ENCODE assay signal across 1 cellular context in genomic region chr7:104964626-104965236, GRCh38.
TF ChIP-seq lines count a peak whose summit lies in the region.

No MANE protein-coding gene starts in this region.

TF ChIP-seq in K562, 482 proteins besides CTCF, POLR2A, EP300 and RAD21 (continues in another document):
- TF ChIP-seq FOXM1 (IDR thresholded peaks at IDR 0.05; ENCODE audit: low read depth) = peak; percentile 42; the same call in 1 of the 2 replicates
- no peak for TF ChIP-seq FOXM1 (CRISPR knock-in tag; IDR thresholded peaks at IDR 0.05; ENCODE audit: low read depth)
- peak in 1 of 2 experiments; percentile 39; a peak in 1 of 4 replicates for TF ChIP-seq TRIM24 (IDR thresholded peaks at IDR 0.05)
- TF ChIP-seq GATA2 (CRISPR knock-in tag; IDR thresholded peaks at IDR 0.05) = peak; percentile 76
- TF ChIP-seq, protein P1, sequence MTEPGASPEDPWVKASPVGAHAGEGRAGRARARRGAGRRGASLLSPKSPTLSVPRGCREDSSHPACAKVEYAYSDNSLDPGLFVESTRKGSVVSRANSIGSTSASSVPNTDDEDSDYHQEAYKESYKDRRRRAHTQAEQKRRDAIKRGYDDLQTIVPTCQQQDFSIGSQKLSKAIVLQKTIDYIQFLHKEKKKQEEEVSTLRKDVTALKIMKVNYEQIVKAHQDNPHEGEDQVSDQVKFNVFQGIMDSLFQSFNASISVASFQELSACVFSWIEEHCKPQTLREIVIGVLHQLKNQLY (CRISPR knock-in tag; conservative IDR thresholded peaks at IDR 0.05) = no peak
- peak; percentile 9; the same call in 1 of the 2 replicates for TF ChIP-seq EP400 (IDR thresholded peaks at IDR 0.05)
- TF ChIP-seq RBM25 (IDR thresholded peaks at IDR 0.05; ENCODE audit: low read depth, low read length, severe bottlenecking) = peak; percentile 78
- no peak for TF ChIP-seq ATF1 (CRISPR knock-in tag; IDR thresholded peaks at IDR 0.05)
- no peak for TF ChIP-seq ATF1 (tag; IDR thresholded peaks at IDR 0.05)
- peak; percentile 74 for TF ChIP-seq MTA2 (IDR thresholded peaks at IDR 0.05; ENCODE audit: low read depth)
- TF ChIP-seq SOX6 (IDR thresholded peaks at IDR 0.05) = 0 out of 2 replicates have a peak, but pooled peaks have one; percentile 16
- TF ChIP-seq EHMT2 (IDR thresholded peaks at IDR 0.05) = peak; percentile 57; the same call in 1 of the 2 replicates
- TF ChIP-seq PHB (CRISPR knock-in tag; IDR thresholded peaks at IDR 0.05) = no peak
- peak; percentile 93 for TF ChIP-seq CBFA2T3 (IDR thresholded peaks at IDR 0.05)
- 0 out of 2 replicates have a peak, but pooled peaks have one; percentile 20 for TF ChIP-seq PML (IDR thresholded peaks at IDR 0.05; ENCODE audit: low read length)
- TF ChIP-seq KDM5B (IDR thresholded peaks at IDR 0.05; ENCODE audit: insufficient replicate concordance, low read depth, low read length) = no peak
- TF ChIP-seq ZNF165 (CRISPR knock-in tag; IDR thresholded peaks at IDR 0.05; ENCODE audit: borderline replicate concordance) = no peak
- 0 out of 4 replicates have a peak, but pooled peaks of 1 of the 2 experiments have one; percentile 43 for TF ChIP-seq RCOR1 (IDR thresholded peaks at IDR 0.05; ENCODE audit: borderline replicate concordance in 1 of 2, low read depth in 2 of 2, low read length in 2 of 2)
- TF ChIP-seq YBX1 (IDR thresholded peaks at IDR 0.05) = no peak
- TF ChIP-seq CC2D1A (IDR thresholded peaks at IDR 0.05) = peak; percentile 34; the same call in 1 of the 2 replicates
- TF ChIP-seq, protein P2, sequence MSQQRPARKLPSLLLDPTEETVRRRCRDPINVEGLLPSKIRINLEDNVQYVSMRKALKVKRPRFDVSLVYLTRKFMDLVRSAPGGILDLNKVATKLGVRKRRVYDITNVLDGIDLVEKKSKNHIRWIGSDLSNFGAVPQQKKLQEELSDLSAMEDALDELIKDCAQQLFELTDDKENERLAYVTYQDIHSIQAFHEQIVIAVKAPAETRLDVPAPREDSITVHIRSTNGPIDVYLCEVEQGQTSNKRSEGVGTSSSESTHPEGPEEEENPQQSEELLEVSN (IDR thresholded peaks at IDR 0.05; ENCODE audit: borderline replicate concordance in 1 of 2, extremely low read depth in 1 of 2, insufficient read depth in 1 of 2, insufficient read length in 1 of 2, low read depth in 1 of 2, low read length in 1 of 2, poor library complexity in 1 of 2, severe bottlenecking in 1 of 2) = peak; percentile 19 to 29
- peak; percentile 88 for TF ChIP-seq CBFA2T2 (conservative IDR thresholded peaks at IDR 0.05)
- TF ChIP-seq NFIC (IDR thresholded peaks at IDR 0.05) = peak; percentile 56
- TF ChIP-seq MTA3 (IDR thresholded peaks at IDR 0.05; ENCODE audit: borderline replicate concordance) = peak; percentile 35; the same call in 1 of the 2 replicates
- no peak for TF ChIP-seq KHSRP (IDR thresholded peaks at IDR 0.05)
- TF ChIP-seq ARID1B (IDR thresholded peaks at IDR 0.05) = peak; percentile 89
- peak; percentile 27; the same call in 1 of the 2 replicates for TF ChIP-seq CTBP1 (IDR thresholded peaks at IDR 0.05; ENCODE audit: borderline replicate concordance)
- TF ChIP-seq USF1 (CRISPR knock-in tag; IDR thresholded peaks at IDR 0.05) = no peak
- peak; percentile 43; the same call in 1 of the 2 replicates for TF ChIP-seq PKNOX1 (IDR thresholded peaks at IDR 0.05)
- no peak for TF ChIP-seq MIER1 (IDR thresholded peaks at IDR 0.05; ENCODE audit: low read depth)
- no peak for TF ChIP-seq ETS2 (tag; IDR thresholded peaks at IDR 0.05; ENCODE audit: borderline replicate concordance, poor library complexity, severe bottlenecking)
- no peak for TF ChIP-seq ATF7 (IDR thresholded peaks at IDR 0.05)
- 0 out of 4 replicates have a peak, but pooled peaks of 1 of the 2 experiments have one; percentile 18 for TF ChIP-seq HDAC1 (IDR thresholded peaks at IDR 0.05)
- peak; percentile 84 for TF ChIP-seq NCOR1 (IDR thresholded peaks at IDR 0.05)
- TF ChIP-seq ZSCAN29 (IDR thresholded peaks at IDR 0.05) = no peak
- peak; percentile 86 for TF ChIP-seq TEAD4 (IDR thresholded peaks at IDR 0.05; ENCODE audit: low read length)
- no peak for TF ChIP-seq TEAD4 (CRISPR knock-in tag; IDR thresholded peaks at IDR 0.05; ENCODE audit: borderline replicate concordance)
- no peak for TF ChIP-seq ZFP91 (CRISPR knock-in tag; IDR thresholded peaks at IDR 0.05)
- peak; percentile 92 for TF ChIP-seq TCF3 (CRISPR knock-in tag; IDR thresholded peaks at IDR 0.05)
- 0 out of 2 replicates have a peak, but pooled peaks have one; percentile 14 for TF ChIP-seq SP1 (CRISPR knock-in tag; IDR thresholded peaks at IDR 0.05)
- TF ChIP-seq DMBX1 (CRISPR knock-in tag; IDR thresholded peaks at IDR 0.05; ENCODE audit: borderline replicate concordance) = 0 out of 2 replicates have a peak, but pooled peaks have one; percentile 27
- TF ChIP-seq NEUROD1 (IDR thresholded peaks at IDR 0.05; ENCODE audit: borderline replicate concordance, low read depth, low read length, partially characterized antibody) = no peak
- peak; percentile 72; the same call in 1 of the 2 replicates for TF ChIP-seq HDAC2 (IDR thresholded peaks at IDR 0.05)
- TF ChIP-seq, protein P3, sequence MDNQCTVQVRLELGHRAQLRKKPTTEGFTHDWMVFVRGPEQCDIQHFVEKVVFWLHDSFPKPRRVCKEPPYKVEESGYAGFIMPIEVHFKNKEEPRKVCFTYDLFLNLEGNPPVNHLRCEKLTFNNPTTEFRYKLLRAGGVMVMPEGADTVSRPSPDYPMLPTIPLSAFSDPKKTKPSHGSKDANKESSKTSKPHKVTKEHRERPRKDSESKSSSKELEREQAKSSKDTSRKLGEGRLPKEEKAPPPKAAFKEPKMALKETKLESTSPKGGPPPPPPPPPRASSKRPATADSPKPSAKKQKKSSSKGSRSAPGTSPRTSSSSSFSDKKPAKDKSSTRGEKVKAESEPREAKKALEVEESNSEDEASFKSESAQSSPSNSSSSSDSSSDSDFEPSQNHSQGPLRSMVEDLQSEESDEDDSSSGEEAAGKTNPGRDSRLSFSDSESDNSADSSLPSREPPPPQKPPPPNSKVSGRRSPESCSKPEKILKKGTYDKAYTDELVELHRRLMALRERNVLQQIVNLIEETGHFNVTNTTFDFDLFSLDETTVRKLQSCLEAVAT (IDR thresholded peaks at IDR 0.05) = no peak
- TF ChIP-seq HMG20B (CRISPR knock-in tag; IDR thresholded peaks at IDR 0.05) = no peak
- TF ChIP-seq TBP (optimal IDR thresholded peaks at IDR 0.05; ENCODE audit: low read depth, low read length) = no peak
- peak; percentile 76 for TF ChIP-seq POLR2AphosphoS5 (IDR thresholded peaks at IDR 0.05; ENCODE audit: control insufficient read depth, insufficient read depth, low read depth, low read length)
- TF ChIP-seq MTA1 (IDR thresholded peaks at IDR 0.05; ENCODE audit: borderline replicate concordance) = no peak
- peak; percentile 84 for TF ChIP-seq L3MBTL2 (IDR thresholded peaks at IDR 0.05)
- TF ChIP-seq TAL1 (IDR thresholded peaks at IDR 0.05) = peak; percentile 90
- TF ChIP-seq KDM1A (IDR thresholded peaks at IDR 0.05) = peak; percentile 59 to 71; a peak in 2 of 4 replicates
- no peak for TF ChIP-seq MCM2 (IDR thresholded peaks at IDR 0.05; ENCODE audit: low read depth)
- TF ChIP-seq SMARCA4 (IDR thresholded peaks at IDR 0.05) = peak; percentile 68
- TF ChIP-seq, protein P4, sequence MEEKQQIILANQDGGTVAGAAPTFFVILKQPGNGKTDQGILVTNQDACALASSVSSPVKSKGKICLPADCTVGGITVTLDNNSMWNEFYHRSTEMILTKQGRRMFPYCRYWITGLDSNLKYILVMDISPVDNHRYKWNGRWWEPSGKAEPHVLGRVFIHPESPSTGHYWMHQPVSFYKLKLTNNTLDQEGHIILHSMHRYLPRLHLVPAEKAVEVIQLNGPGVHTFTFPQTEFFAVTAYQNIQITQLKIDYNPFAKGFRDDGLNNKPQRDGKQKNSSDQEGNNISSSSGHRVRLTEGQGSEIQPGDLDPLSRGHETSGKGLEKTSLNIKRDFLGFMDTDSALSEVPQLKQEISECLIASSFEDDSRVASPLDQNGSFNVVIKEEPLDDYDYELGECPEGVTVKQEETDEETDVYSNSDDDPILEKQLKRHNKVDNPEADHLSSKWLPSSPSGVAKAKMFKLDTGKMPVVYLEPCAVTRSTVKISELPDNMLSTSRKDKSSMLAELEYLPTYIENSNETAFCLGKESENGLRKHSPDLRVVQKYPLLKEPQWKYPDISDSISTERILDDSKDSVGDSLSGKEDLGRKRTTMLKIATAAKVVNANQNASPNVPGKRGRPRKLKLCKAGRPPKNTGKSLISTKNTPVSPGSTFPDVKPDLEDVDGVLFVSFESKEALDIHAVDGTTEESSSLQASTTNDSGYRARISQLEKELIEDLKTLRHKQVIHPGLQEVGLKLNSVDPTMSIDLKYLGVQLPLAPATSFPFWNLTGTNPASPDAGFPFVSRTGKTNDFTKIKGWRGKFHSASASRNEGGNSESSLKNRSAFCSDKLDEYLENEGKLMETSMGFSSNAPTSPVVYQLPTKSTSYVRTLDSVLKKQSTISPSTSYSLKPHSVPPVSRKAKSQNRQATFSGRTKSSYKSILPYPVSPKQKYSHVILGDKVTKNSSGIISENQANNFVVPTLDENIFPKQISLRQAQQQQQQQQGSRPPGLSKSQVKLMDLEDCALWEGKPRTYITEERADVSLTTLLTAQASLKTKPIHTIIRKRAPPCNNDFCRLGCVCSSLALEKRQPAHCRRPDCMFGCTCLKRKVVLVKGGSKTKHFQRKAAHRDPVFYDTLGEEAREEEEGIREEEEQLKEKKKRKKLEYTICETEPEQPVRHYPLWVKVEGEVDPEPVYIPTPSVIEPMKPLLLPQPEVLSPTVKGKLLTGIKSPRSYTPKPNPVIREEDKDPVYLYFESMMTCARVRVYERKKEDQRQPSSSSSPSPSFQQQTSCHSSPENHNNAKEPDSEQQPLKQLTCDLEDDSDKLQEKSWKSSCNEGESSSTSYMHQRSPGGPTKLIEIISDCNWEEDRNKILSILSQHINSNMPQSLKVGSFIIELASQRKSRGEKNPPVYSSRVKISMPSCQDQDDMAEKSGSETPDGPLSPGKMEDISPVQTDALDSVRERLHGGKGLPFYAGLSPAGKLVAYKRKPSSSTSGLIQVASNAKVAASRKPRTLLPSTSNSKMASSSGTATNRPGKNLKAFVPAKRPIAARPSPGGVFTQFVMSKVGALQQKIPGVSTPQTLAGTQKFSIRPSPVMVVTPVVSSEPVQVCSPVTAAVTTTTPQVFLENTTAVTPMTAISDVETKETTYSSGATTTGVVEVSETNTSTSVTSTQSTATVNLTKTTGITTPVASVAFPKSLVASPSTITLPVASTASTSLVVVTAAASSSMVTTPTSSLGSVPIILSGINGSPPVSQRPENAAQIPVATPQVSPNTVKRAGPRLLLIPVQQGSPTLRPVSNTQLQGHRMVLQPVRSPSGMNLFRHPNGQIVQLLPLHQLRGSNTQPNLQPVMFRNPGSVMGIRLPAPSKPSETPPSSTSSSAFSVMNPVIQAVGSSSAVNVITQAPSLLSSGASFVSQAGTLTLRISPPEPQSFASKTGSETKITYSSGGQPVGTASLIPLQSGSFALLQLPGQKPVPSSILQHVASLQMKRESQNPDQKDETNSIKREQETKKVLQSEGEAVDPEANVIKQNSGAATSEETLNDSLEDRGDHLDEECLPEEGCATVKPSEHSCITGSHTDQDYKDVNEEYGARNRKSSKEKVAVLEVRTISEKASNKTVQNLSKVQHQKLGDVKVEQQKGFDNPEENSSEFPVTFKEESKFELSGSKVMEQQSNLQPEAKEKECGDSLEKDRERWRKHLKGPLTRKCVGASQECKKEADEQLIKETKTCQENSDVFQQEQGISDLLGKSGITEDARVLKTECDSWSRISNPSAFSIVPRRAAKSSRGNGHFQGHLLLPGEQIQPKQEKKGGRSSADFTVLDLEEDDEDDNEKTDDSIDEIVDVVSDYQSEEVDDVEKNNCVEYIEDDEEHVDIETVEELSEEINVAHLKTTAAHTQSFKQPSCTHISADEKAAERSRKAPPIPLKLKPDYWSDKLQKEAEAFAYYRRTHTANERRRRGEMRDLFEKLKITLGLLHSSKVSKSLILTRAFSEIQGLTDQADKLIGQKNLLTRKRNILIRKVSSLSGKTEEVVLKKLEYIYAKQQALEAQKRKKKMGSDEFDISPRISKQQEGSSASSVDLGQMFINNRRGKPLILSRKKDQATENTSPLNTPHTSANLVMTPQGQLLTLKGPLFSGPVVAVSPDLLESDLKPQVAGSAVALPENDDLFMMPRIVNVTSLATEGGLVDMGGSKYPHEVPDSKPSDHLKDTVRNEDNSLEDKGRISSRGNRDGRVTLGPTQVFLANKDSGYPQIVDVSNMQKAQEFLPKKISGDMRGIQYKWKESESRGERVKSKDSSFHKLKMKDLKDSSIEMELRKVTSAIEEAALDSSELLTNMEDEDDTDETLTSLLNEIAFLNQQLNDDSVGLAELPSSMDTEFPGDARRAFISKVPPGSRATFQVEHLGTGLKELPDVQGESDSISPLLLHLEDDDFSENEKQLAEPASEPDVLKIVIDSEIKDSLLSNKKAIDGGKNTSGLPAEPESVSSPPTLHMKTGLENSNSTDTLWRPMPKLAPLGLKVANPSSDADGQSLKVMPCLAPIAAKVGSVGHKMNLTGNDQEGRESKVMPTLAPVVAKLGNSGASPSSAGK (IDR thresholded peaks at IDR 0.05) = peak; percentile 33; the same call in 1 of the 2 replicates
- peak; percentile 9 for TF ChIP-seq SMAD4 (CRISPR knock-in tag; conservative IDR thresholded peaks at IDR 0.05)
